34 cellular contexts compared by ENCODE assay signal in genomic region chr7:116980354-116980753, GRCh38.
"Had no signal": no experiment of that assay in that cellular context is flagged by ENCODE, and none has a peak within 500 bp of the region (broad histone marks: within the 10 kb centered on the region; RNA-seq: fewer than 3 reads in every experiment).

No MANE protein-coding gene starts in this region.

- DNase-seq: activated B cell treated with CpG ODN at 0.5 μM for 24 hours; activated CD4-positive, alpha-beta memory T cell treated with anti-CD3 and anti-CD28 coated beads for 36 hours; activated CD4-positive, alpha-beta T cell treated with anti-CD3 and anti-CD28 coated beads for 4 hours; activated CD4-positive, alpha-beta T cell treated with anti-CD3 and anti-CD28 coated beads, Interleukin-2, amount 10 ng/mL, durations not matched to agents 24 days and 14 days; activated CD4-positive, alpha-beta T cell treated with anti-CD3 and anti-CD28 coated beads, Interleukin-2, amount 50 U/mL, for 1 hour; activated CD4-positive, alpha-beta T cell treated with anti-CD3 and anti-CD28 coated beads, Interleukin-2, amount 50 U/mL, for 4 hours; activated CD4-positive, CD25-positive, alpha-beta regulatory T cell treated with anti-CD3 and anti-CD28 coated beads, Interleukin-2, amount 50 U/mL, for 72 hours; activated CD8-positive, alpha-beta memory T cell treated with anti-CD3 and anti-CD28 coated beads, Interleukin-2, amount 50 U/mL, for 4 hours; activated CD8-positive, alpha-beta T cell treated with anti-CD3 and anti-CD28 coated beads for 36 hours; activated effector memory CD4-positive, alpha-beta T cell treated with anti-CD3 and anti-CD28 coated beads, Interleukin-2, amount 50 U/mL, for 16 hours; activated gamma-delta T cell treated with Interleukin-2 at 50 U/mL for 16 hours; activated naive CD4-positive, alpha-beta T cell; activated naive CD4-positive, alpha-beta T cell treated with anti-CD3 and anti-CD28 coated beads for 36 hours; activated naive CD4-positive, alpha-beta T cell treated with anti-CD3 and anti-CD28 coated beads, Interleukin-2, amount 50 U/mL, for 16 hours; activated naive CD8-positive, alpha-beta T cell treated with anti-CD3 and anti-CD28 coated beads for 36 hours; activated T-cell treated with anti-CD3 and anti-CD28 coated beads for 4 hours; activated T-cell treated with anti-CD3 and anti-CD28 coated beads, Interleukin-2, amount 50 U/mL, for 1 hour; activated T-cell treated with anti-CD3 and anti-CD28 coated beads, Interleukin-2, amount 50 U/mL, for 4 hours; activated T-cell treated with anti-CD3 and anti-CD28 coated beads, Interleukin-2, amount 50 U/mL, for 72 hours; adrenal gland; amniotic stem cell; aorta; body of pancreas; brain microvascular endothelial cell; central memory CD4-positive, alpha-beta T cell; T-helper 1 cell; T-helper 2 cell; T-helper 9 cell had no signal

- H3K27me3 ChIP-seq: adrenal gland, body of pancreas, brain microvascular endothelial cell, breast epithelium had no signal

- H3K36me3 ChIP-seq: adrenal gland, brain microvascular endothelial cell, breast epithelium had no signal

- ATAC-seq: activated CD8-positive, alpha-beta T cell treated with anti-CD3 and anti-CD28 coated beads for 36 hours; activated naive CD4-positive, alpha-beta T cell treated with anti-CD3 and anti-CD28 coated beads, Interleukin-2, amount 50 U/mL, for 72 hours; activated T-cell treated with anti-CD3 and anti-CD28 coated beads, Interleukin-2, amount 50 U/mL, for 4 hours; activated T-cell treated with anti-CD3 and anti-CD28 coated beads, Interleukin-2, amount 50 U/mL, for 72 hours; activated T-helper 17 cell treated with anti-CD3 and anti-CD28 coated beads, Interleukin-2, amount 50 U/mL, for 72 hours; body of pancreas had no signal

- H3K27ac ChIP-seq: adrenal gland, body of pancreas, brain microvascular endothelial cell, breast epithelium, VCaP had no signal

- H3K4me1 ChIP-seq: adrenal gland, body of pancreas, breast epithelium had no signal

- H3K4me3 ChIP-seq: adrenal gland, body of pancreas, breast epithelium had no signal

- H3K9me3 ChIP-seq: adrenal gland, body of pancreas, breast epithelium had no signal

- FAIRE-seq: astrocyte, TTC549 had no signal
